ENCODE assay signal across 1 cellular context in genomic region chr2:67694464-67694863, GRCh38.
TF ChIP-seq lines count a peak whose summit lies in the region.

No MANE protein-coding gene starts in this region.

TF ChIP-seq in WTC11, 78 proteins besides CTCF, POLR2A, EP300 and RAD21 (continued from another document):
- TF ChIP-seq, protein P1, sequence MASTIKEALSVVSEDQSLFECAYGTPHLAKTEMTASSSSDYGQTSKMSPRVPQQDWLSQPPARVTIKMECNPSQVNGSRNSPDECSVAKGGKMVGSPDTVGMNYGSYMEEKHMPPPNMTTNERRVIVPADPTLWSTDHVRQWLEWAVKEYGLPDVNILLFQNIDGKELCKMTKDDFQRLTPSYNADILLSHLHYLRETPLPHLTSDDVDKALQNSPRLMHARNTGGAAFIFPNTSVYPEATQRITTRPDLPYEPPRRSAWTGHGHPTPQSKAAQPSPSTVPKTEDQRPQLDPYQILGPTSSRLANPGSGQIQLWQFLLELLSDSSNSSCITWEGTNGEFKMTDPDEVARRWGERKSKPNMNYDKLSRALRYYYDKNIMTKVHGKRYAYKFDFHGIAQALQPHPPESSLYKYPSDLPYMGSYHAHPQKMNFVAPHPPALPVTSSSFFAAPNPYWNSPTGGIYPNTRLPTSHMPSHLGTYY (CRISPR knock-in tag; IDR thresholded peaks at IDR 0.05) = no peak
TF ChIP-seq in WTC11: peak in this region for 0.
